Comparison of ENCODE assay signal across 1 cellular context in genomic region chr17:13462673-13463124, GRCh38.
TF ChIP-seq lines count a peak whose summit lies in the region.

No MANE protein-coding gene starts in this region.

TF ChIP-seq in HepG2, 621 proteins besides CTCF, POLR2A, EP300 and RAD21 (continued from another document and continues in another):
- no peak for TF ChIP-seq ZNF276 (CRISPR knock-in tag; IDR thresholded peaks at IDR 0.05; ENCODE audit: low read depth)
- peak; percentile 48; the same call in 1 of the 2 replicates for TF ChIP-seq ZFX (CRISPR knock-in tag; IDR thresholded peaks at IDR 0.05; ENCODE audit: low read depth)
- no peak for TF ChIP-seq SP2 (CRISPR knock-in tag; IDR thresholded peaks at IDR 0.05)
- TF ChIP-seq ZNF7 (CRISPR knock-in tag; IDR thresholded peaks at IDR 0.05) = no peak
- no peak for TF ChIP-seq ZBTB2 (CRISPR knock-in tag; IDR thresholded peaks at IDR 0.05; ENCODE audit: low read depth)
- TF ChIP-seq ZNF713 (CRISPR knock-in tag; IDR thresholded peaks at IDR 0.05) = no peak
- peak; percentile 76 for TF ChIP-seq ZNF687 (CRISPR knock-in tag; IDR thresholded peaks at IDR 0.05)
- TF ChIP-seq RXRB (CRISPR knock-in tag; IDR thresholded peaks at IDR 0.05; ENCODE audit: borderline replicate concordance) = no peak; the same call in 1 of the 2 replicates
- no peak; the same call in 1 of the 2 replicates for TF ChIP-seq HNF4G (IDR thresholded peaks at IDR 0.05; ENCODE audit: borderline replicate concordance, low read depth, low read length)
- peak; percentile 27; the same call in 1 of the 2 replicates for TF ChIP-seq HNF4G (CRISPR knock-in tag; IDR thresholded peaks at IDR 0.05; ENCODE audit: borderline replicate concordance, low read depth)
- TF ChIP-seq ZNF30 (CRISPR knock-in tag; IDR thresholded peaks at IDR 0.05) = no peak
- 0 out of 2 replicates have a peak, but pooled peaks have one; percentile 29 for TF ChIP-seq POGK (CRISPR knock-in tag; conservative IDR thresholded peaks at IDR 0.05)
- no peak for TF ChIP-seq PREB (CRISPR knock-in tag; IDR thresholded peaks at IDR 0.05)
- no peak for TF ChIP-seq REST (IDR thresholded peaks at IDR 0.05; ENCODE audit: borderline replicate concordance in 1 of 2, low read depth in 1 of 2, low read length in 2 of 2)
- TF ChIP-seq MEIS1 (CRISPR knock-in tag; IDR thresholded peaks at IDR 0.05; ENCODE audit: borderline replicate concordance) = peak; percentile 54; the same call in 1 of the 2 replicates
- TF ChIP-seq SMARCC2 (IDR thresholded peaks at IDR 0.05) = no peak
- TF ChIP-seq CENPT (CRISPR knock-in tag; IDR thresholded peaks at IDR 0.05; ENCODE audit: low read depth) = no peak
- TF ChIP-seq HNRNPH1 (optimal IDR thresholded peaks at IDR 0.05; ENCODE audit: low read depth, low read length) = no peak
- TF ChIP-seq GMEB2 (CRISPR knock-in tag; IDR thresholded peaks at IDR 0.05; ENCODE audit: low read depth) = no peak
- peak; percentile 80 for TF ChIP-seq TEAD3 (CRISPR knock-in tag; optimal IDR thresholded peaks at IDR 0.05; ENCODE audit: borderline replicate concordance)
- TF ChIP-seq TIGD3 (CRISPR knock-in tag; IDR thresholded peaks at IDR 0.05; ENCODE audit: borderline replicate concordance) = no peak
- no peak for TF ChIP-seq ZNF432 (CRISPR knock-in tag; IDR thresholded peaks at IDR 0.05; ENCODE audit: borderline replicate concordance)
- peak; percentile 70; the same call in 1 of the 2 replicates for TF ChIP-seq ZBTB20 (CRISPR knock-in tag; IDR thresholded peaks at IDR 0.05; ENCODE audit: borderline replicate concordance, low read depth)
- TF ChIP-seq PLSCR1 (CRISPR knock-in tag; IDR thresholded peaks at IDR 0.05; ENCODE audit: borderline replicate concordance) = no peak
- peak; percentile 74 for TF ChIP-seq ATF2 (CRISPR knock-in tag; IDR thresholded peaks at IDR 0.05)
- TF ChIP-seq MTA1 (CRISPR knock-in tag; IDR thresholded peaks at IDR 0.05; ENCODE audit: borderline replicate concordance) = 0 out of 2 replicates have a peak, but pooled peaks have one; percentile 53
- TF ChIP-seq ZBTB42 (CRISPR knock-in tag; IDR thresholded peaks at IDR 0.05) = no peak
- 0 out of 2 replicates have a peak, but pooled peaks have one; percentile 23 for TF ChIP-seq ZNF761 (CRISPR knock-in tag; conservative IDR thresholded peaks at IDR 0.05)
- 0 out of 2 replicates have a peak, but pooled peaks have one; percentile 47 for TF ChIP-seq KMT2A (CRISPR knock-in tag; IDR thresholded peaks at IDR 0.05)
